Comparison of ENCODE assay signal across 28 cellular contexts in the genomic region with DNA sequence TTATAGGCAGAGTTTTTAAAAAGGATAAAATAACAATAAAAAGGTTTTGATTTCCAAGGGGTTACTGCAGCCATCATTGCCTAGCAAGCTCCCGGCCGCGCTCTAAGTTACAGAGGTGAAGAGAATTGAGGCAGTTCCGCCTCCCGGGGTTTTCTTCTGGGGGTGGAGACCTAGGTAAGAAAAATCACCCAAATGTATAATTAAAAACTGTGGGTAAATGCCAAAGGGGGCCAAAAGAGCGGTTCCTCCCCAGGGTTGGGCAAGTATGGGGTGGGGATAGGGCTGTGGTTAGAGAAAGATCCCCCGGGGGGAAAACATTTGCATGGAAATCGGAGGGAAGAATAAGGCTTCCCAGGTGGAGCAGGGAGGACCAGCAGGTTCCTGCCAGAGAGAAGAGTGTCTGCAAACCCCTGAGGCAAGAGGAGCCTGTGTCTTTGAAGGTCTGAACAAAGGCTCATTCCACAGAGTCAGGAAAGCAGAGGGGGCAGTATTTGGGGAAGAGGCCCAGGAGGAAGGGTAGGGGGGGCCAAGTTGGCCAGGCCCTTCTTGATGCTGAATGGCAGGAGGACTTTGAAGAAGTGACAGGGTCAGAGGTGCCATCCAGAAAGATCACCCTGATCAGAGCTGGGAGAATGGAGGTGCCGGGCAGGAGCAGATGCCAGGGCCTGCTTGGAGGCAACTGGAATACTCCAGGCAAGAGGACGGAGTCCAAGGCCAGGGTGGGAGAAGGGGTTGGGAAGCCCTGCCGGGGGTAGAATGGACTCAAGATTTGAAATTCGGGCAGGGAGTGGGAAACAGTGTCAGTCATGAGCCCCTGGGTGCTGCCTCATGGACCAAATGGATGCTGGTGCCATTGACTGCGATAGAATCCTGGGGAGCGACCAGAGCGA.
DNase-seq lines count a peak whose midpoint lies in the region; ATAC-seq and TF ChIP-seq lines count a peak whose summit lies in the region.
"Had no signal": no experiment of that assay in that cellular context is flagged by ENCODE, and none has a peak within 500 bp of the region (broad histone marks: within the 10 kb centered on the region; RNA-seq: fewer than 3 reads in every experiment).

No MANE protein-coding gene starts in this region.

- TF ChIP-seq CTCF in testis (IDR thresholded peaks at IDR 0.05) = no peak
- no peak for TF ChIP-seq CTCF in vagina (IDR thresholded peaks at IDR 0.05)

- CTCF ChIA-PET in T-cell (lab: Charles Lee) = no interaction called here

- WGBS in iPS DF 6.9 (ENCODE audit: insufficient coverage, insufficient read length) = no CpG with 5 or more reads among the region's 15 CpGs
- 85 to 88% methylated on average over 15 of the region's 15 CpGs for WGBS in testis, 2 donors

- TF ChIP-seq POLR2A in testis (IDR thresholded peaks at IDR 0.05) (no peak), vagina (IDR thresholded peaks at IDR 0.05) (no peak)

- H3K4me3 Mint-ChIP-seq in T-cell = no peak overlapping the region
- H3K4me3 Mint-ChIP-seq in stimulated activated naive CD8-positive, alpha-beta T cell treated with anti-CD3 and anti-CD28 coated beads, Interleukin-15, amount 100 ng/mL, for 72 hours = no peak overlapping the region
- H3K4me3 Mint-ChIP-seq: activated naive CD4-positive, alpha-beta T cell treated with anti-CD3 and anti-CD28 coated beads for 36 hours; activated T-helper 1 cell treated with anti-CD3 and anti-CD28 coated beads, Interleukin-12 subunit alpha, Interleukin-12 subunit beta, Interleukin-2, Interleukin-4 antibody, amounts not matched to agents 30 ng/mL and 10 ng/mL and 1 ng/mL, durations not matched to agents 14 hours and 24 hours and 36 hours; CD4-positive, alpha-beta memory T cell had no signal

- H3K9me3 ChIP-seq in iPS DF 6.9 (ENCODE audit: control insufficient read depth, insufficient read depth, low read length) = no peaks in the 10 kb centered on the region
- H3K9me3 ChIP-seq in testis = no peaks in the 10 kb centered on the region
- no peaks in the 10 kb centered on the region for H3K9me3 ChIP-seq in vagina
- H3K9me3 ChIP-seq: adrenal gland, body of pancreas, HAP-1, neutrophil, right lobe of liver, upper lobe of right lung had no signal

- POLR2A ChIA-PET in T-cell (lab: Charles Lee) = no interaction called here

- H3K4me1 Mint-ChIP-seq in T-cell = peaks cover 0 to 2% (median under 1%) of the 10 kb centered on the region in 3 donors
- no peaks in the 10 kb centered on the region for H3K4me1 Mint-ChIP-seq in stimulated activated naive CD8-positive, alpha-beta T cell treated with anti-CD3 and anti-CD28 coated beads, Interleukin-15, amount 100 ng/mL, for 72 hours
- H3K4me1 Mint-ChIP-seq: CD4-positive, alpha-beta memory T cell had no signal

- peaks cover 3% of the 10 kb centered on the region for H3K4me1 ChIP-seq in iPS DF 6.9 (ENCODE audit: control insufficient read depth, insufficient read depth, low read length)
- H3K4me1 ChIP-seq in testis = peaks cover 16% of the 10 kb centered on the region
- no peaks in the 10 kb centered on the region for H3K4me1 ChIP-seq in vagina
- H3K4me1 ChIP-seq: adrenal gland, HAP-1, right lobe of liver, upper lobe of right lung had no signal

- H3K9me3 Mint-ChIP-seq in T-cell = no peaks in the 10 kb centered on the region
- H3K9me3 Mint-ChIP-seq in stimulated activated naive CD8-positive, alpha-beta T cell treated with anti-CD3 and anti-CD28 coated beads, Interleukin-15, amount 100 ng/mL, for 72 hours = no peaks in the 10 kb centered on the region
- H3K9me3 Mint-ChIP-seq: activated T-helper 1 cell treated with anti-CD3 and anti-CD28 coated beads, Interleukin-12 subunit alpha, Interleukin-12 subunit beta, Interleukin-2, Interleukin-4 antibody, amounts not matched to agents 30 ng/mL and 10 ng/mL and 1 ng/mL, durations not matched to agents 14 hours and 24 hours and 36 hours had no signal

- H3K27me3 Mint-ChIP-seq in T-cell = peaks cover 0 to 1% of the 10 kb centered on the region in 2 donors
- H3K27me3 Mint-ChIP-seq in stimulated activated naive CD8-positive, alpha-beta T cell treated with anti-CD3 and anti-CD28 coated beads, Interleukin-15, amount 100 ng/mL, for 72 hours = no peaks in the 10 kb centered on the region

- H3K36me3 ChIP-seq in iPS DF 6.9 (ENCODE audit: control insufficient read depth, insufficient read depth, low read length) (no peaks in the 10 kb centered on the region), testis (ENCODE audit: low read depth, missing control alignments) (no peaks in the 10 kb centered on the region), vagina (no peaks in the 10 kb centered on the region)
- H3K36me3 ChIP-seq: adrenal gland, HAP-1, neutrophil, right lobe of liver, upper lobe of right lung had no signal

- no peak overlapping the region for H3K4me3 ChIP-seq in iPS DF 6.9 (ENCODE audit: low read length)
- H3K4me3 ChIP-seq in testis = no peak overlapping the region
- no peak overlapping the region for H3K4me3 ChIP-seq in vagina
- H3K4me3 ChIP-seq: adrenal gland, body of pancreas, HAP-1, right lobe of liver, upper lobe of right lung had no signal

- H3K36me3 Mint-ChIP-seq in T-cell = no peaks in the 10 kb centered on the region

- H3K27me3 ChIP-seq in iPS DF 6.9 (ENCODE audit: control insufficient read depth, insufficient read depth, low read length) = no peaks in the 10 kb centered on the region; the same call in 1 of the 2 replicates
- H3K27me3 ChIP-seq in testis = no peaks in the 10 kb centered on the region
- H3K27me3 ChIP-seq in vagina = no peaks in the 10 kb centered on the region
- H3K27me3 ChIP-seq: adrenal gland, body of pancreas, neutrophil, right lobe of liver, upper lobe of right lung had no signal

- H3K27ac Mint-ChIP-seq in T-cell = no peak overlapping the region
- no peak overlapping the region for H3K27ac Mint-ChIP-seq in stimulated activated naive CD8-positive, alpha-beta T cell treated with anti-CD3 and anti-CD28 coated beads, Interleukin-15, amount 100 ng/mL, for 72 hours
- H3K27ac Mint-ChIP-seq: activated naive CD4-positive, alpha-beta T cell treated with anti-CD3 and anti-CD28 coated beads for 36 hours; activated T-helper 1 cell treated with anti-CD3 and anti-CD28 coated beads, Interleukin-12 subunit alpha, Interleukin-12 subunit beta, Interleukin-2, Interleukin-4 antibody, amounts not matched to agents 30 ng/mL and 10 ng/mL and 1 ng/mL, durations not matched to agents 14 hours and 24 hours and 36 hours; CD4-positive, alpha-beta memory T cell; progenitor cell of endocrine pancreas had no signal

- H3K27ac ChIP-seq in iPS DF 6.9 (ENCODE audit: low read length) (no peak overlapping the region), testis (no peak overlapping the region), vagina (no peak overlapping the region)
- H3K27ac ChIP-seq: 22Rv1, adrenal gland, body of pancreas, neutrophil, right lobe of liver, upper lobe of right lung had no signal

- intact Hi-C loops in testis (cut with DNase I; ENCODE audit: low total_unique reads) (no loop called here), vagina (cut with DNase I) (no loop called here)

- no peak for ATAC-seq in T-cell (replicated peaks in 1 of 4)
- ATAC-seq in stimulated activated naive CD8-positive, alpha-beta T cell treated with anti-CD3 and anti-CD28 coated beads, Interleukin-15, amount 100 ng/mL, for 72 hours = no peak
- ATAC-seq: body of pancreas, right lobe of liver, upper lobe of right lung had no signal

- DNase-seq in NCI-H1417 (lab: John Stamatoyannopoulos, UW) (peak in 2 of 3 experiments; percentile 56 to 76), NCI-H1417 treated with DMSO at 0.1 percent for 48 hours (lab: John Stamatoyannopoulos, UW) (no peak), NCI-H526 treated with DMSO at 0.1 percent for 48 hours (lab: John Stamatoyannopoulos, UW) (peak; percentile 67), iPS DF 6.9 (ENCODE audit: low read depth, low spot score) (peak; percentile 54), testis (peak; percentile 9), T-cell (no peak), vagina (ENCODE audit: extremely low spot score in 2 of 2) (no peak)
- DNase-seq in stimulated activated naive CD8-positive, alpha-beta T cell treated with anti-CD3 and anti-CD28 coated beads, Interleukin-15, amount 100 ng/mL, for 72 hours = no peak
- DNase-seq: activated CD4-positive, CD25-positive, alpha-beta regulatory T cell; activated CD8-positive, alpha-beta memory T cell treated with anti-CD3 and anti-CD28 coated beads, Interleukin-2, amount 50 U/mL, for 4 hours; activated naive CD4-positive, alpha-beta T cell treated with anti-CD3 and anti-CD28 coated beads for 36 hours; adrenal gland; body of pancreas; CD4-positive, alpha-beta memory T cell; glutamatergic neuron; Karpas-422; NCI-H1694 treated with DMSO at 0.1 percent for 48 hours; NCI-H2171 treated with DMSO at 0.1 percent for 48 hours; NCI-H774; stimulated activated CD4-positive, alpha-beta T cell treated with anti-CD3 and anti-CD28 coated beads, Interleukin-2, amount 100 ng/mL, for 48 hours; T-helper 1 cell; upper lobe of right lung had no signal

Comparison
In these comparisons a context has a peak if more than half of its experiments do, and no peak if none do; other contexts are left out.
1. DNase-seq: peak in NCI-H1417 (2 of 3), NCI-H526 treated with DMSO at 0.1 percent for 48 hours (single experiment), iPS DF 6.9 (single experiment) and testis (single experiment); none in NCI-H1417 treated with DMSO at 0.1 percent for 48 hours (single experiment), T-cell (0 of 34), vagina (0 of 2) and stimulated activated naive CD8-positive, alpha-beta T cell treated with anti-CD3 and anti-CD28 coated beads, Interleukin-15, amount 100 ng/mL, for 72 hours (0 of 2).